ENCODE assay signal across 19 cellular contexts in genomic region chr5:58022055-58022454, GRCh38.
DNase-seq lines count a peak whose midpoint lies in the region; ATAC-seq, FAIRE-seq and TF ChIP-seq lines count a peak whose summit lies in the region.
"Had no signal": no experiment of that assay in that cellular context is flagged by ENCODE, and none has a peak within 500 bp of the region (broad histone marks: within the 10 kb centered on the region; RNA-seq: fewer than 3 reads in every experiment).

No MANE protein-coding gene starts in this region.

- H2AFZ ChIP-seq in K562 (ENCODE audit: low read depth, low read length) = peak overlapping the region; percentile 67; the same call in 1 of the 2 replicates
- no peak overlapping the region for H2AFZ ChIP-seq in trophoblast cell (ENCODE audit: insufficient read depth, low read length, poor library complexity)
- H2AFZ ChIP-seq: neural progenitor cell had no signal

- H4K8ac ChIP-seq in trophoblast cell (ENCODE audit: low read depth, low read length) = no peak overlapping the region

- no peaks in the 10 kb centered on the region for H3K9me3 Mint-ChIP-seq in activated naive CD4-positive, alpha-beta T cell treated with anti-CD3 and anti-CD28 coated beads, Interleukin-2, amount 50 U/mL, for 72 hours
- H3K9me3 Mint-ChIP-seq: activated CD4-positive, alpha-beta T cell treated with anti-CD3 and anti-CD28 coated beads, Interleukin-2, amount 10 ng/mL, durations not matched to agents 7 days and 5 days; neural progenitor cell had no signal

- H3K4ac ChIP-seq in trophoblast cell (ENCODE audit: low read depth, low read length) = no peak overlapping the region

- no peak for TF ChIP-seq RAD21 in K562 (CRISPR knock-in tag; conservative IDR thresholded peaks at IDR 0.05 in 1 of 2, IDR thresholded peaks at IDR 0.05 in 1 of 2)

- H3K4me3 ChIP-seq in AG10803 (ENCODE audit: low read length) (no peak overlapping the region), K562 (no peak overlapping the region), trophoblast cell (ENCODE audit: low read depth, low read length) (no peak overlapping the region)
- H3K4me3 ChIP-seq: coronary artery, neural progenitor cell, tibial nerve had no signal

- peaks cover 5% of the 10 kb centered on the region for H3K79me1 ChIP-seq in trophoblast cell (ENCODE audit: low read length)

- H3K79me2 ChIP-seq in K562 (ENCODE audit: control insufficient read depth, insufficient read depth, low read length) = no peaks in the 10 kb centered on the region
- H3K79me2 ChIP-seq in trophoblast cell (ENCODE audit: control insufficient read depth, insufficient read depth, low read length, poor library complexity) = no peaks in the 10 kb centered on the region

- H3K27ac ChIP-seq in K562 (ENCODE audit: extremely low read depth, low read depth, low read length) (no peak overlapping the region), trophoblast cell (ENCODE audit: low read depth, low read length) (no peak overlapping the region), foreskin keratinocyte (no peak overlapping the region)
- H3K27ac ChIP-seq: coronary artery, neural progenitor cell had no signal

- no peaks in the 10 kb centered on the region; the same call in none of the 2 replicates for H3K9me3 ChIP-seq in K562 (replicated peaks; ENCODE audit: control insufficient read depth, insufficient read depth, low read depth, low read length)
- H3K9me3 ChIP-seq in trophoblast cell (ENCODE audit: insufficient read depth, low read depth, low read length) = no peaks in the 10 kb centered on the region
- H3K9me3 ChIP-seq: tibial nerve had no signal

- no peak overlapping the region for H2BK5ac ChIP-seq in trophoblast cell (ENCODE audit: low read depth, low read length, poor library complexity)

- no peak overlapping the region for H3K18ac ChIP-seq in trophoblast cell (ENCODE audit: low read length)

- no peak overlapping the region for H4K12ac ChIP-seq in trophoblast cell (ENCODE audit: low read depth, low read length)

- intact Hi-C loops in K562 (cut with micrococcal nuclease) (no loop called here), left cardiac atrium (cut with DNase I) (no loop called here)

- no peak for FAIRE-seq in K562 (lab: Jason Lieb, UNC)

- H4K91ac ChIP-seq in trophoblast cell (ENCODE audit: low read depth, low read length) = no peak overlapping the region

- POLR2A ChIA-PET in K562 (lab: Yijun Ruan, JAX) = interaction anchor here (0.6 kb wide), 1 partner anchor 99 kb away, joined by 3 read pairs; no protein-coding TSS in a partner anchor

- H2BK120ac ChIP-seq in trophoblast cell (ENCODE audit: insufficient read depth, low read length, poor library complexity) = no peak overlapping the region

- H3K9me1 ChIP-seq in K562 (ENCODE audit: control insufficient read depth, insufficient read depth, low read length) = no peaks in the 10 kb centered on the region

- peak; percentile 65 for DNase-seq in AG10803 (ENCODE audit: low read depth)
- DNase-seq in K562 (ENCODE audit: extremely low read depth in 1 of 4, low spot score in 3 of 4) = no peak
- DNase-seq in left cardiac atrium = no peak
- DNase-seq in trophoblast cell = peak; percentile 62 to 83
- no peak for DNase-seq in NOMO-1 treated with DMSO at 0.1 percent for 48 hours (lab: John Stamatoyannopoulos, UW; ENCODE audit: unreplicated experiment)
- no peak for DNase-seq in activated naive CD4-positive, alpha-beta T cell treated with anti-CD3 and anti-CD28 coated beads, Interleukin-2, amount 50 U/mL, for 72 hours (ENCODE audit: low spot score in 2 of 2)
- no peak for DNase-seq in foreskin keratinocyte
- DNase-seq in NCI-H446 (lab: John Stamatoyannopoulos, UW) = no peak
- DNase-seq: activated CD4-positive, alpha-beta T cell treated with anti-CD3 and anti-CD28 coated beads, Interleukin-2, amount 10 ng/mL, durations not matched to agents 7 days and 5 days; CD8-positive, alpha-beta memory T cell; DMS79; glutamatergic neuron; NCI-H1417; RPMI8226; stimulated activated CD4-positive, alpha-beta T cell treated with anti-CD3 and anti-CD28 coated beads, Interleukin-15, amount 100 ng/mL, for 24 hours; stimulated activated naive CD4-positive, alpha-beta T cell had no signal

- no peak for ATAC-seq in K562
- peak; percentile 24 to 29 for ATAC-seq in left cardiac atrium
- ATAC-seq in activated naive CD4-positive, alpha-beta T cell treated with anti-CD3 and anti-CD28 coated beads, Interleukin-2, amount 50 U/mL, for 72 hours = no peak
- no peak for ATAC-seq in foreskin keratinocyte

- WGBS in K562 (ENCODE audit: insufficient coverage, low coverage, missing lambda C conversion rate) = 7% methylated on average over 2 of the region's 2 CpGs
- no CpG with 5 or more reads among the region's 2 CpGs for WGBS in trophoblast cell (ENCODE audit: extremely low coverage, insufficient coverage, insufficient read length)

- in situ Hi-C loops in K562 (cut with MboI) = no loop called here

- H3K4me2 ChIP-seq in K562 (ENCODE audit: insufficient read depth, low read length) (no peak overlapping the region), trophoblast cell (ENCODE audit: low read length) (no peak overlapping the region)
- H3K4me2 ChIP-seq: neural progenitor cell had no signal

- no peak overlapping the region for H3K9ac ChIP-seq in K562 (ENCODE audit: insufficient read depth in 1 of 2, low read depth in 2 of 2, low read length in 2 of 2)
- H3K9ac ChIP-seq in trophoblast cell (ENCODE audit: low read length) = no peak overlapping the region
- H3K9ac ChIP-seq: neural progenitor cell had no signal

- H3K4me1 ChIP-seq in K562 (replicated peaks in 1 of 2; ENCODE audit: control insufficient read depth in 2 of 2, insufficient read depth in 2 of 2, low read length in 2 of 2) (peaks cover 0 to 3% of the 10 kb centered on the region in 2 experiments; a peak in 2 of 5 replicates), trophoblast cell (ENCODE audit: control insufficient read depth in 1 of 2, insufficient read depth in 2 of 2, low read length in 2 of 2) (peaks cover 0 to 3% of the 10 kb centered on the region in 2 experiments), foreskin keratinocyte (no peaks in the 10 kb centered on the region)

- no peak overlapping the region for H3K14ac ChIP-seq in trophoblast cell (ENCODE audit: low read length)

- TF ChIP-seq CTCF in AG10803 (conservative IDR thresholded peaks at IDR 0.05; ENCODE audit: low read length) (no peak), K562 (IDR thresholded peaks at IDR 0.05 in 2 of 3, conservative IDR thresholded peaks at IDR 0.05 in 1 of 3; ENCODE audit: insufficient read depth in 2 of 3, low read depth in 1 of 3, low read length in 3 of 3) (no peak), foreskin keratinocyte (conservative IDR thresholded peaks at IDR 0.05) (no peak)

- no peak overlapping the region for H3K23ac ChIP-seq in trophoblast cell (ENCODE audit: low read length)

- no peaks in the 10 kb centered on the region for H3K36me3 Mint-ChIP-seq in activated naive CD4-positive, alpha-beta T cell treated with anti-CD3 and anti-CD28 coated beads, Interleukin-2, amount 50 U/mL, for 72 hours
- H3K36me3 Mint-ChIP-seq: CD8-positive, alpha-beta memory T cell had no signal

- no peaks in the 10 kb centered on the region for H3K27me3 ChIP-seq in K562 (ENCODE audit: control insufficient read depth in 2 of 2, insufficient read depth in 2 of 2, low read length in 2 of 2)
- H3K27me3 ChIP-seq in trophoblast cell (ENCODE audit: insufficient read depth, low read length) = no peaks in the 10 kb centered on the region
- H3K27me3 ChIP-seq in foreskin keratinocyte = no peaks in the 10 kb centered on the region
- H3K27me3 ChIP-seq: neural progenitor cell, tibial nerve had no signal

- BruUV-seq in K562 (replicated peaks; lab: Mats Ljungman, UMichigan) = no TSS peak

- H2AK5ac ChIP-seq in trophoblast cell (ENCODE audit: low read length) = no peak overlapping the region

- CTCF ChIA-PET in K562 (lab: Yijun Ruan, JAX; ENCODE audit: low intra/inter-chr PET ratio) = no interaction called here

- H3K36me3 ChIP-seq in K562 (ENCODE audit: control insufficient read depth, insufficient read depth, low read length) (no peaks in the 10 kb centered on the region), trophoblast cell (ENCODE audit: control insufficient read depth in 1 of 2, insufficient read depth in 2 of 2, low read length in 2 of 2) (no peaks in the 10 kb centered on the region)
- H3K36me3 ChIP-seq: neural progenitor cell, tibial nerve had no signal

- no peak overlapping the region for H2BK12ac ChIP-seq in trophoblast cell (ENCODE audit: low read length)

- H4K20me1 ChIP-seq in K562 (replicated peaks; ENCODE audit: control insufficient read depth, insufficient read depth, low read length) = no peaks in the 10 kb centered on the region

- no peak overlapping the region for H3K27ac Mint-ChIP-seq in activated naive CD4-positive, alpha-beta T cell treated with anti-CD3 and anti-CD28 coated beads, Interleukin-2, amount 50 U/mL, for 72 hours
- H3K27ac Mint-ChIP-seq: activated CD4-positive, alpha-beta T cell treated with anti-CD3 and anti-CD28 coated beads, Interleukin-2, amount 10 ng/mL, durations not matched to agents 7 days and 5 days; CD8-positive, alpha-beta memory T cell; neural progenitor cell had no signal

- no peak for TF ChIP-seq EP300 in K562 (IDR thresholded peaks at IDR 0.05; ENCODE audit: low read length)

- no peak for TF ChIP-seq POLR2A in K562 (conservative IDR thresholded peaks at IDR 0.05)

TF ChIP-seq in K562, 482 proteins besides CTCF, POLR2A, EP300 and RAD21 (continues in another document):
- no peak for TF ChIP-seq ZNF197 (CRISPR knock-in tag; IDR thresholded peaks at IDR 0.05; ENCODE audit: low read depth)
- no peak for TF ChIP-seq ZMIZ1 (IDR thresholded peaks at IDR 0.05; ENCODE audit: low read depth in 2 of 2, low read length in 2 of 2)

Comparison
In these comparisons a context has a peak if more than half of its experiments do, and no peak if none do; other contexts are left out.
1. DNase-seq: peak in AG10803 (single experiment) and trophoblast cell (2 of 2); none in K562 (0 of 4), left cardiac atrium (single experiment), NOMO-1 treated with DMSO at 0.1 percent for 48 hours (single experiment), activated naive CD4-positive, alpha-beta T cell treated with anti-CD3 and anti-CD28 coated beads, Interleukin-2, amount 50 U/mL, for 72 hours (0 of 2), foreskin keratinocyte (0 of 2) and NCI-H446 (0 of 2).
2. ATAC-seq: peak in left cardiac atrium (2 of 2); none in K562 (single experiment), activated naive CD4-positive, alpha-beta T cell treated with anti-CD3 and anti-CD28 coated beads, Interleukin-2, amount 50 U/mL, for 72 hours (0 of 2) and foreskin keratinocyte (single experiment).